11 cellular contexts compared by ENCODE assay signal in genomic region chr4:104395219-104395618, GRCh38.
DNase-seq lines count a peak whose midpoint lies in the region; ATAC-seq and TF ChIP-seq lines count a peak whose summit lies in the region.
"Had no signal": no experiment of that assay in that cellular context is flagged by ENCODE, and none has a peak within 500 bp of the region (broad histone marks: within the 10 kb centered on the region; RNA-seq: fewer than 3 reads in every experiment).

No MANE protein-coding gene starts in this region.

- H3K27me3 ChIP-seq in OCI-LY1 (ENCODE audit: insufficient read depth, low read length) (no peaks in the 10 kb centered on the region), foreskin keratinocyte (no peaks in the 10 kb centered on the region)

- H3K79me2 ChIP-seq in OCI-LY1 (ENCODE audit: insufficient read depth, low read length), result no peaks in the 10 kb centered on the region

- peak overlapping the region; percentile 50 for H3K4me3 ChIP-seq in OCI-LY1 (ENCODE audit: low read depth, low read length, poor library complexity, severe bottlenecking)
- H3K4me3 ChIP-seq: lung had no signal

- DNase-seq in A172 (ENCODE audit: low spot score) (peak; percentile 1), HEK293T (ENCODE audit: extremely low spot score) (no peak), foreskin keratinocyte (no peak), DMS153 treated with DMSO at 0.1 percent for 48 hours (lab: John Stamatoyannopoulos, UW; ENCODE audit: unreplicated experiment) (no peak), left cardiac atrium (no peak)
- DNase-seq: AML-193, NCI-H526 treated with DMSO at 0.1 percent for 48 hours had no signal

- H3K4me1 ChIP-seq in OCI-LY1 (ENCODE audit: insufficient read depth, low read length, severe bottlenecking) (peaks cover 34% of the 10 kb centered on the region), foreskin keratinocyte (no peaks in the 10 kb centered on the region)

- no peaks in the 10 kb centered on the region for H3K36me3 ChIP-seq in OCI-LY1 (ENCODE audit: insufficient read depth, low read length)

- H4K20me1 ChIP-seq in OCI-LY1 (ENCODE audit: insufficient read depth, low read length), result no peaks in the 10 kb centered on the region

- peak overlapping the region; percentile 91 for H2AFZ ChIP-seq in OCI-LY1 (ENCODE audit: low read length)

- H3K9ac ChIP-seq in OCI-LY1 (ENCODE audit: low read length), result peak overlapping the region; percentile 36

- H3K4me2 ChIP-seq in OCI-LY1 (ENCODE audit: low read length), result peak overlapping the region; percentile 56

- CTCF ChIA-PET in HEK293T (lab: Yijun Ruan, JAX), result interaction anchor here (0.7 kb wide), 1 partner anchor 790 kb away, joined by 3 read pairs; no protein-coding TSS in a partner anchor

- no peaks in the 10 kb centered on the region for H3K9me2 ChIP-seq in OCI-LY1 (ENCODE audit: low read depth, low read length)

- TF ChIP-seq CTCF in OCI-LY1 (IDR thresholded peaks at IDR 0.05; ENCODE audit: low read length), result no peak
- TF ChIP-seq CTCF in foreskin keratinocyte (conservative IDR thresholded peaks at IDR 0.05), result no peak

- POLR2A ChIA-PET in HEK293T (lab: Yijun Ruan, JAX), result interaction anchor here (0.6 kb wide), 1 partner anchor 129 kb away, joined by 3 read pairs; no protein-coding TSS in a partner anchor

- peak overlapping the region; percentile 36 for H3K27ac ChIP-seq in OCI-LY1 (ENCODE audit: low read depth, low read length, poor library complexity, severe bottlenecking)
- no peak overlapping the region for H3K27ac ChIP-seq in foreskin keratinocyte

- H3K9me3 ChIP-seq in OCI-LY1 (ENCODE audit: low read length), result no peaks in the 10 kb centered on the region

- intact Hi-C loops in left cardiac atrium (cut with DNase I), result no loop called here

- no peaks in the 10 kb centered on the region for H3F3A ChIP-seq in OCI-LY1 (ENCODE audit: insufficient read depth, low read length)

- peak; percentile 47 for ATAC-seq in foreskin keratinocyte
- no peak for ATAC-seq in HG03039 (IDR thresholded peaks at IDR 0.05; ENCODE audit: unreplicated experiment)
- ATAC-seq in HG02885 (IDR thresholded peaks at IDR 0.05; ENCODE audit: poor library complexity, unreplicated experiment), result no peak
- no peak for ATAC-seq in left cardiac atrium

TF ChIP-seq in HEK293T, 16 proteins besides CTCF, POLR2A, EP300 and RAD21:
- TF ChIP-seq FOXA1 (IDR thresholded peaks at IDR 0.05) (no peak), CTBP1 (IDR thresholded peaks at IDR 0.05; ENCODE audit: borderline replicate concordance) (no peak), FOXK2 (IDR thresholded peaks at IDR 0.05) (no peak), L3MBTL2 (conservative IDR thresholded peaks at IDR 0.05) (0 out of 2 replicates have a peak, but pooled peaks have one; percentile 20), SP1 (IDR thresholded peaks at IDR 0.05) (no peak), BHLHE40 (IDR thresholded peaks at IDR 0.05; ENCODE audit: borderline replicate concordance) (no peak)
